ENCODE assay signal across 10 cellular contexts in genomic region chr21:35136586-35137254, GRCh38.
DNase-seq lines count a peak whose midpoint lies in the region; ATAC-seq and TF ChIP-seq lines count a peak whose summit lies in the region.
"Had no signal": no experiment of that assay in that cellular context is flagged by ENCODE, and none has a peak within 500 bp of the region (broad histone marks: within the 10 kb centered on the region; RNA-seq: fewer than 3 reads in every experiment).

No MANE protein-coding gene starts in this region.

- POLR2A ChIA-PET in Panc1 (lab: Charles Lee): no interaction called here

- in situ Hi-C loops in Panc1 (cut with HindIII; ENCODE audit: low pct_unique_long_range_greater_than_20kb, low sequenced_read_pairs): no loop called here

- no peaks in the 10 kb centered on the region for H3K9me3 ChIP-seq in Panc1 (ENCODE audit: control insufficient read depth, insufficient read depth, low read depth, low read length)
- H3K9me3 ChIP-seq: heart right ventricle, prostate gland had no signal

- H3K4me1 ChIP-seq in Panc1 (ENCODE audit: control insufficient read depth, insufficient read depth, low read length): peaks cover 7% of the 10 kb centered on the region; the same call in 1 of the 2 replicates
- H3K4me1 ChIP-seq: prostate gland had no signal

- no peak overlapping the region for H3K27ac ChIP-seq in Panc1 (ENCODE audit: low read length)
- H3K27ac ChIP-seq in epithelial cell of prostate: peak overlapping the region; percentile 93
- H3K27ac ChIP-seq in coronary artery: no peak overlapping the region
- H3K27ac ChIP-seq: heart right ventricle, prostate gland had no signal

- DNase-seq in ELF-1 (ENCODE audit: low read depth, low spot score): peak; percentile 74
- no peak for DNase-seq in Panc1 (ENCODE audit: low read depth, low spot score)
- peak; percentile 37 for DNase-seq in epithelial cell of prostate (ENCODE audit: low read depth, low spot score)
- DNase-seq in osteocyte (ENCODE audit: extremely low spot score, unreplicated experiment): no peak
- DNase-seq in coronary artery (ENCODE audit: low spot score): no peak
- no peak for DNase-seq in activated T-cell treated with anti-CD3 and anti-CD28 coated beads, Interleukin-2, amount 50 U/mL, for 1 hour
- no peak for DNase-seq in erythroblast (lab: John Stamatoyannopoulos, UW)
- DNase-seq: heart right ventricle had no signal

- no peak overlapping the region for H3K4me3 ChIP-seq in Panc1 (ENCODE audit: low read depth in 2 of 2, low read length in 2 of 2)
- H3K4me3 ChIP-seq in coronary artery: no peak overlapping the region
- H3K4me3 ChIP-seq: heart right ventricle, prostate gland had no signal

- CTCF ChIA-PET in Panc1 (lab: Charles Lee): no interaction called here

- H3K9me3 Mint-ChIP-seq in osteocyte (ENCODE audit: unreplicated experiment): no peaks in the 10 kb centered on the region

- peak overlapping the region; percentile 9 for H3K27ac Mint-ChIP-seq in osteocyte (ENCODE audit: unreplicated experiment)

- intact Hi-C loops in Panc1 (cut with micrococcal nuclease; ENCODE audit: unreplicated experiment): no loop called here

- no peak for TF ChIP-seq CTCF in Panc1 (IDR thresholded peaks at IDR 0.05)
- TF ChIP-seq CTCF in osteocyte (IDR thresholded peaks at IDR 0.05): no peak
- no peak for TF ChIP-seq CTCF in coronary artery (IDR thresholded peaks at IDR 0.05)

- H3K27me3 Mint-ChIP-seq in osteocyte (ENCODE audit: unreplicated experiment): no peaks in the 10 kb centered on the region

- no TSS peak for BruUV-seq in Panc1 (replicated peaks; lab: Mats Ljungman, UMichigan)

- peaks cover 32% of the 10 kb centered on the region for H3K4me1 Mint-ChIP-seq in osteocyte (ENCODE audit: unreplicated experiment)

- ATAC-seq in Panc1 (peak; percentile 84), HG03280 (IDR thresholded peaks at IDR 0.05; ENCODE audit: unreplicated experiment) (no peak)

- no peaks in the 10 kb centered on the region for H3K36me3 ChIP-seq in Panc1 (ENCODE audit: control insufficient read depth, insufficient read depth, low read length)
- H3K36me3 ChIP-seq: heart right ventricle, prostate gland had no signal

- H3K36me3 Mint-ChIP-seq in osteocyte (ENCODE audit: unreplicated experiment): no peaks in the 10 kb centered on the region

- H3K4me3 Mint-ChIP-seq in osteocyte (ENCODE audit: unreplicated experiment): no peak overlapping the region

- no peak for TF ChIP-seq POLR2A in erythroblast (IDR thresholded peaks at IDR 0.05; ENCODE audit: low read length)

- no peaks in the 10 kb centered on the region for H3K27me3 ChIP-seq in Panc1 (ENCODE audit: control insufficient read depth, insufficient read depth, low read length)
- H3K27me3 ChIP-seq: heart right ventricle had no signal

Comparison
In these comparisons a context has a peak if more than half of its experiments do, and no peak if none do; other contexts are left out.
1. DNase-seq: peak in ELF-1 (single experiment) and epithelial cell of prostate (single experiment); none in Panc1 (single experiment), osteocyte (single experiment), coronary artery (single experiment), activated T-cell treated with anti-CD3 and anti-CD28 coated beads, Interleukin-2, amount 50 U/mL, for 1 hour (single experiment) and erythroblast (0 of 2).